ENCODE assay signal across 13 cellular contexts in genomic region chr2:134361648-134362047, GRCh38.
DNase-seq lines count a peak whose midpoint lies in the region; ATAC-seq and TF ChIP-seq lines count a peak whose summit lies in the region.
"Had no signal": no experiment of that assay in that cellular context is flagged by ENCODE, and none has a peak within 500 bp of the region (broad histone marks: within the 10 kb centered on the region; RNA-seq: fewer than 3 reads in every experiment).

No MANE protein-coding gene starts in this region.

- no peaks in the 10 kb centered on the region for H3K9me3 Mint-ChIP-seq in activated T-helper 17 cell treated with anti-CD3 and anti-CD28 coated beads, Interleukin-2, amount 50 U/mL, for 72 hours
- H3K9me3 Mint-ChIP-seq in activated CD4-positive, alpha-beta memory T cell treated with anti-CD3 and anti-CD28 coated beads for 36 hours, result no peaks in the 10 kb centered on the region
- H3K9me3 Mint-ChIP-seq: activated T-cell treated with anti-CD3 and anti-CD28 coated beads, Interleukin-2, amount 50 U/mL, for 72 hours; stimulated activated naive B cell treated with anti-CD40 and anti-IgM and Interleukin-4, amounts not matched to agents 10 μg/mL and 1 μg/mL and 100 μg/mL, for 72 hours had no signal

- H3K36me3 Mint-ChIP-seq in activated T-helper 17 cell treated with anti-CD3 and anti-CD28 coated beads, Interleukin-2, amount 50 U/mL, for 72 hours (ENCODE audit: low read depth), result peaks cover 92% of the 10 kb centered on the region
- peaks cover 32% of the 10 kb centered on the region for H3K36me3 Mint-ChIP-seq in activated CD4-positive, alpha-beta memory T cell treated with anti-CD3 and anti-CD28 coated beads for 36 hours

- POLR2A ChIA-PET in HEK293 (lab: Yijun Ruan, JAX), result no interaction called here
- POLR2A ChIA-PET in activated CD4-positive, alpha-beta memory T cell treated with anti-CD3 and anti-CD28 coated beads for 36 hours (lab: Charles Lee), result no interaction called here

- no peak overlapping the region for H3K4me3 Mint-ChIP-seq in activated T-helper 17 cell treated with anti-CD3 and anti-CD28 coated beads, Interleukin-2, amount 50 U/mL, for 72 hours
- H3K4me3 Mint-ChIP-seq in activated CD4-positive, alpha-beta memory T cell treated with anti-CD3 and anti-CD28 coated beads for 36 hours, result no peak overlapping the region
- H3K4me3 Mint-ChIP-seq: activated T-cell treated with anti-CD3 and anti-CD28 coated beads, Interleukin-2, amount 50 U/mL, for 72 hours; stimulated activated naive B cell treated with anti-CD40 and anti-IgM and Interleukin-4, amounts not matched to agents 10 μg/mL and 1 μg/mL and 100 μg/mL, for 72 hours had no signal

- peaks cover 11% of the 10 kb centered on the region for H3K4me1 Mint-ChIP-seq in activated T-helper 17 cell treated with anti-CD3 and anti-CD28 coated beads, Interleukin-2, amount 50 U/mL, for 72 hours
- peaks cover 6% of the 10 kb centered on the region for H3K4me1 Mint-ChIP-seq in activated CD4-positive, alpha-beta memory T cell treated with anti-CD3 and anti-CD28 coated beads for 36 hours (ENCODE audit: low read depth)

- H3K36me3 ChIP-seq in HEK293 (ENCODE audit: control insufficient read depth in 2 of 2, insufficient read depth in 1 of 2, low read length in 2 of 2), result peaks cover 0 to 21% of the 10 kb centered on the region in 2 experiments; a peak in 1 of 3 replicates
- H3K36me3 ChIP-seq: uterus had no signal

- H3K9me3 ChIP-seq in HEK293 (ENCODE audit: control insufficient read depth, insufficient read depth, low read depth, low read length), result no peaks in the 10 kb centered on the region
- H3K9me3 ChIP-seq: uterus had no signal

- no peak overlapping the region for H3K4me3 ChIP-seq in HEK293 (ENCODE audit: low read depth, low read length)
- H3K4me3 ChIP-seq: uterus had no signal

- ATAC-seq in activated T-helper 17 cell treated with anti-CD3 and anti-CD28 coated beads, Interleukin-2, amount 50 U/mL, for 72 hours (replicated peaks), result peak; percentile 66
- ATAC-seq: stimulated activated naive B cell treated with anti-CD40 and anti-IgM and Interleukin-4, amounts not matched to agents 10 μg/mL and 1 μg/mL and 100 μg/mL, for 72 hours had no signal

- CTCF ChIA-PET in HEK293 (lab: Yijun Ruan, JAX), result interaction anchor here (1.0 kb wide), 1 partner anchor 477 kb away, joined by 4 read pairs; no protein-coding TSS in a partner anchor
- CTCF ChIA-PET in activated CD4-positive, alpha-beta memory T cell treated with anti-CD3 and anti-CD28 coated beads for 36 hours (lab: Charles Lee), result no interaction called here

- H3K27ac Mint-ChIP-seq in activated T-helper 17 cell treated with anti-CD3 and anti-CD28 coated beads, Interleukin-2, amount 50 U/mL, for 72 hours, result peak overlapping the region; percentile 41
- no peak overlapping the region for H3K27ac Mint-ChIP-seq in activated CD4-positive, alpha-beta memory T cell treated with anti-CD3 and anti-CD28 coated beads for 36 hours
- H3K27ac Mint-ChIP-seq: activated T-cell treated with anti-CD3 and anti-CD28 coated beads, Interleukin-2, amount 50 U/mL, for 72 hours had no signal

- H3K27me3 Mint-ChIP-seq in activated T-helper 17 cell treated with anti-CD3 and anti-CD28 coated beads, Interleukin-2, amount 50 U/mL, for 72 hours, result no peaks in the 10 kb centered on the region
- H3K27me3 Mint-ChIP-seq in activated CD4-positive, alpha-beta memory T cell treated with anti-CD3 and anti-CD28 coated beads for 36 hours, result no peaks in the 10 kb centered on the region
- H3K27me3 Mint-ChIP-seq: stimulated activated naive B cell treated with anti-CD40 and anti-IgM and Interleukin-4, amounts not matched to agents 10 μg/mL and 1 μg/mL and 100 μg/mL, for 72 hours had no signal

- TF ChIP-seq CTCF in HEK293 (tag by site-specific recombination; IDR thresholded peaks at IDR 0.05), result no peak

- H3K27ac ChIP-seq in HEK293 (ENCODE audit: extremely low read depth, low read depth, low read length), result no peak overlapping the region
- H3K27ac ChIP-seq: epithelial cell of prostate, uterus had no signal

- peak; percentile 93 for DNase-seq in NCI-H146 (lab: John Stamatoyannopoulos, UW)
- peak; percentile 47 for DNase-seq in myocyte (ENCODE audit: low read depth)
- DNase-seq in NAMALWA (ENCODE audit: low spot score), result no peak
- no peak for DNase-seq in activated CD4-positive, alpha-beta memory T cell treated with anti-CD3 and anti-CD28 coated beads for 36 hours
- DNase-seq in NCI-H128 (lab: John Stamatoyannopoulos, UW; ENCODE audit: unreplicated experiment), result no peak
- DNase-seq: activated CD4-positive, alpha-beta T cell treated with anti-CD3 and anti-CD28 coated beads, Interleukin-2, amount 50 U/mL, for 48 hours; activated T-cell treated with anti-CD3 and anti-CD28 coated beads, Interleukin-2, amount 50 U/mL, for 72 hours; MV-4-11; stimulated activated naive B cell treated with anti-CD40 and anti-IgM and Interleukin-4, amounts not matched to agents 10 μg/mL and 1 μg/mL and 100 μg/mL, for 72 hours; uterus had no signal

- H3K4me1 ChIP-seq in HEK293 (ENCODE audit: control insufficient read depth, insufficient read depth, low read length), result peaks cover 9% of the 10 kb centered on the region
- H3K4me1 ChIP-seq: uterus had no signal

- intact Hi-C loops in activated CD4-positive, alpha-beta memory T cell treated with anti-CD3 and anti-CD28 coated beads for 36 hours (cut with micrococcal nuclease), result no loop called here

TF ChIP-seq in HEK293, 187 proteins besides CTCF, POLR2A, EP300 and RAD21:
- TF ChIP-seq GLIS1 (tag by site-specific recombination; IDR thresholded peaks at IDR 0.05) (0 out of 2 replicates have a peak, but pooled peaks have one; percentile 9), ZIC2 (tag by site-specific recombination; IDR thresholded peaks at IDR 0.05) (peak; percentile 31), ZNF654 (tag by site-specific recombination; IDR thresholded peaks at IDR 0.05; ENCODE audit: low read depth) (no peak), ZNF223 (tag by site-specific recombination; IDR thresholded peaks at IDR 0.05) (no peak)

Comparison
In these comparisons a context has a peak if more than half of its experiments do, and no peak if none do; other contexts are left out.
1. DNase-seq: peak in NCI-H146 (single experiment) and myocyte (single experiment); none in NAMALWA (single experiment), activated CD4-positive, alpha-beta memory T cell treated with anti-CD3 and anti-CD28 coated beads for 36 hours (single experiment) and NCI-H128 (single experiment).